In genomic region chr17:37825851-37826250, GRCh38 we compare ENCODE assay signal across 1 cellular context.
TF ChIP-seq lines count a peak whose summit lies in the region.

No MANE protein-coding gene starts in this region.

TF ChIP-seq in H1, 55 proteins besides CTCF, POLR2A, EP300 and RAD21 (continued from another document):
- TF ChIP-seq, protein P1, sequence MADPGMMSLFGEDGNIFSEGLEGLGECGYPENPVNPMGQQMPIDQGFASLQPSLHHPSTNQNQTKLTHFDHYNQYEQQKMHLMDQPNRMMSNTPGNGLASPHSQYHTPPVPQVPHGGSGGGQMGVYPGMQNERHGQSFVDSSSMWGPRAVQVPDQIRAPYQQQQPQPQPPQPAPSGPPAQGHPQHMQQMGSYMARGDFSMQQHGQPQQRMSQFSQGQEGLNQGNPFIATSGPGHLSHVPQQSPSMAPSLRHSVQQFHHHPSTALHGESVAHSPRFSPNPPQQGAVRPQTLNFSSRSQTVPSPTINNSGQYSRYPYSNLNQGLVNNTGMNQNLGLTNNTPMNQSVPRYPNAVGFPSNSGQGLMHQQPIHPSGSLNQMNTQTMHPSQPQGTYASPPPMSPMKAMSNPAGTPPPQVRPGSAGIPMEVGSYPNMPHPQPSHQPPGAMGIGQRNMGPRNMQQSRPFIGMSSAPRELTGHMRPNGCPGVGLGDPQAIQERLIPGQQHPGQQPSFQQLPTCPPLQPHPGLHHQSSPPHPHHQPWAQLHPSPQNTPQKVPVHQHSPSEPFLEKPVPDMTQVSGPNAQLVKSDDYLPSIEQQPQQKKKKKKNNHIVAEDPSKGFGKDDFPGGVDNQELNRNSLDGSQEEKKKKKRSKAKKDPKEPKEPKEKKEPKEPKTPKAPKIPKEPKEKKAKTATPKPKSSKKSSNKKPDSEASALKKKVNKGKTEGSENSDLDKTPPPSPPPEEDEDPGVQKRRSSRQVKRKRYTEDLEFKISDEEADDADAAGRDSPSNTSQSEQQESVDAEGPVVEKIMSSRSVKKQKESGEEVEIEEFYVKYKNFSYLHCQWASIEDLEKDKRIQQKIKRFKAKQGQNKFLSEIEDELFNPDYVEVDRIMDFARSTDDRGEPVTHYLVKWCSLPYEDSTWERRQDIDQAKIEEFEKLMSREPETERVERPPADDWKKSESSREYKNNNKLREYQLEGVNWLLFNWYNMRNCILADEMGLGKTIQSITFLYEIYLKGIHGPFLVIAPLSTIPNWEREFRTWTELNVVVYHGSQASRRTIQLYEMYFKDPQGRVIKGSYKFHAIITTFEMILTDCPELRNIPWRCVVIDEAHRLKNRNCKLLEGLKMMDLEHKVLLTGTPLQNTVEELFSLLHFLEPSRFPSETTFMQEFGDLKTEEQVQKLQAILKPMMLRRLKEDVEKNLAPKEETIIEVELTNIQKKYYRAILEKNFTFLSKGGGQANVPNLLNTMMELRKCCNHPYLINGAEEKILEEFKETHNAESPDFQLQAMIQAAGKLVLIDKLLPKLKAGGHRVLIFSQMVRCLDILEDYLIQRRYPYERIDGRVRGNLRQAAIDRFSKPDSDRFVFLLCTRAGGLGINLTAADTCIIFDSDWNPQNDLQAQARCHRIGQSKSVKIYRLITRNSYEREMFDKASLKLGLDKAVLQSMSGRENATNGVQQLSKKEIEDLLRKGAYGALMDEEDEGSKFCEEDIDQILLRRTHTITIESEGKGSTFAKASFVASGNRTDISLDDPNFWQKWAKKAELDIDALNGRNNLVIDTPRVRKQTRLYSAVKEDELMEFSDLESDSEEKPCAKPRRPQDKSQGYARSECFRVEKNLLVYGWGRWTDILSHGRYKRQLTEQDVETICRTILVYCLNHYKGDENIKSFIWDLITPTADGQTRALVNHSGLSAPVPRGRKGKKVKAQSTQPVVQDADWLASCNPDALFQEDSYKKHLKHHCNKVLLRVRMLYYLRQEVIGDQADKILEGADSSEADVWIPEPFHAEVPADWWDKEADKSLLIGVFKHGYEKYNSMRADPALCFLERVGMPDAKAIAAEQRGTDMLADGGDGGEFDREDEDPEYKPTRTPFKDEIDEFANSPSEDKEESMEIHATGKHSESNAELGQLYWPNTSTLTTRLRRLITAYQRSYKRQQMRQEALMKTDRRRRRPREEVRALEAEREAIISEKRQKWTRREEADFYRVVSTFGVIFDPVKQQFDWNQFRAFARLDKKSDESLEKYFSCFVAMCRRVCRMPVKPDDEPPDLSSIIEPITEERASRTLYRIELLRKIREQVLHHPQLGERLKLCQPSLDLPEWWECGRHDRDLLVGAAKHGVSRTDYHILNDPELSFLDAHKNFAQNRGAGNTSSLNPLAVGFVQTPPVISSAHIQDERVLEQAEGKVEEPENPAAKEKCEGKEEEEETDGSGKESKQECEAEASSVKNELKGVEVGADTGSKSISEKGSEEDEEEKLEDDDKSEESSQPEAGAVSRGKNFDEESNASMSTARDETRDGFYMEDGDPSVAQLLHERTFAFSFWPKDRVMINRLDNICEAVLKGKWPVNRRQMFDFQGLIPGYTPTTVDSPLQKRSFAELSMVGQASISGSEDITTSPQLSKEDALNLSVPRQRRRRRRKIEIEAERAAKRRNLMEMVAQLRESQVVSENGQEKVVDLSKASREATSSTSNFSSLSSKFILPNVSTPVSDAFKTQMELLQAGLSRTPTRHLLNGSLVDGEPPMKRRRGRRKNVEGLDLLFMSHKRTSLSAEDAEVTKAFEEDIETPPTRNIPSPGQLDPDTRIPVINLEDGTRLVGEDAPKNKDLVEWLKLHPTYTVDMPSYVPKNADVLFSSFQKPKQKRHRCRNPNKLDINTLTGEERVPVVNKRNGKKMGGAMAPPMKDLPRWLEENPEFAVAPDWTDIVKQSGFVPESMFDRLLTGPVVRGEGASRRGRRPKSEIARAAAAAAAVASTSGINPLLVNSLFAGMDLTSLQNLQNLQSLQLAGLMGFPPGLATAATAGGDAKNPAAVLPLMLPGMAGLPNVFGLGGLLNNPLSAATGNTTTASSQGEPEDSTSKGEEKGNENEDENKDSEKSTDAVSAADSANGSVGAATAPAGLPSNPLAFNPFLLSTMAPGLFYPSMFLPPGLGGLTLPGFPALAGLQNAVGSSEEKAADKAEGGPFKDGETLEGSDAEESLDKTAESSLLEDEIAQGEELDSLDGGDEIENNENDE (IDR thresholded peaks at IDR 0.05; ENCODE audit: insufficient replicate concordance, low read length) = no peak
- no peak for TF ChIP-seq RBBP5 (IDR thresholded peaks at IDR 0.05; ENCODE audit: borderline replicate concordance, low read depth, low read length)
- TF ChIP-seq, protein P2, sequence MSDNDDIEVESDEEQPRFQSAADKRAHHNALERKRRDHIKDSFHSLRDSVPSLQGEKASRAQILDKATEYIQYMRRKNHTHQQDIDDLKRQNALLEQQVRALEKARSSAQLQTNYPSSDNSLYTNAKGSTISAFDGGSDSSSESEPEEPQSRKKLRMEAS (IDR thresholded peaks at IDR 0.05) = no peak
- no peak for TF ChIP-seq GTF2F1 (IDR thresholded peaks at IDR 0.05; ENCODE audit: borderline replicate concordance, low read depth, low read length)
- TF ChIP-seq YY1 (IDR thresholded peaks at IDR 0.05; ENCODE audit: low read depth, low read length) = no peak
- no peak for TF ChIP-seq SRF (IDR thresholded peaks at IDR 0.05; ENCODE audit: low read depth, low read length)
- no peak for TF ChIP-seq JUND (IDR thresholded peaks at IDR 0.05; ENCODE audit: low read length)
- no peak for TF ChIP-seq SP2 (IDR thresholded peaks at IDR 0.05; ENCODE audit: low read length)
